In the genomic region with DNA sequence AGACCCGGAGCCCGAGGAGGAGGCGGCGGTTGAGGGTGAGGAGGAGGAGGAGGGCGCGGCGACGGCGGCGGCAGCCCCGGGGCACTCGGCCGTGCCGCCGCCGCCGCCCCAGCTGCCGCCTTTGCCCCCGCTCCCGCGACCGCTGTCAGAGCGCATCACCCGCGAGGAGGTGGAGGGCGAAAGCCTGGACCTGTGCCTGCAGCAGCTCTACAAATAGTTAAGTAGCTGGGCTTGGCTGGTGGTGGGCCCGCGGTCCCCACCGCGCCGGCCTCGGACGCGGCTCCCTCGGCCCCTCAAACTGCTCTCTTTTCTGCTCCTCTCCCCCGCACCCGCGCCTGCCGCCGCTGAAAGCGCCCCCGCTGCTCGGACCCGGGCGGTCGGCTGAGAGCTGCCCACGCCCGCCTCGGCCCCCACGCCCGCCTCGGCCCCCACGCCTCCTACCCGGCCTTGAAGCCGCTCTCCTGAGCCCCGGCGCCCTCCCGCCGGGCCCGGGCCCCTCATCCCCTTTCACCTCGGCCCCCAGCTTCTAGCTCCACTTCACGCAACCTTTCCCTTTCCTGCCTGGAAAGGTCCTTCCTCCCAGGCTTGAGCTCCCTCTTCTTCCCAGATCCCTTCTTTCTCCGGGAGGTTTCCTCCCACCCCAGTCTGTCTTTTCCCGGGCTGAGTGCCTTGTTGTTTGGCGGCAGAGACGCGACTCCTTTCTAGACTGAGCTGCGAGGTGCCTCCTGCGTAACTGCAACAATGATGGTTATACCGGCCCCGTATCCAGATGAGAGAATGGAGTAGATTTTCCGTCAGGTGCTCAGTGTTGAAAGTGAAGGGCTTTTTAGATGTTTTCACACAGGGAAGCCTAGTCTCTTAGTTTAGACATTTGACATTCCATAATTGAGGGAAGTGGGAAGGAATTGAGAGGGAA, we compare ENCODE assay signal across 8 cellular contexts. TPM values are rescaled to one million over a fixed set of nuclear protein-coding genes. Genes with fewer than 3 reads are reported as not detected.
A peak's percentile ranks its signal among the peaks of the same experiment; 100 is the strongest.
DNase-seq lines count a peak whose midpoint lies in the region; ATAC-seq and TF ChIP-seq lines count a peak whose summit lies in the region.

No MANE protein-coding gene starts in this region.

- 3 to 4% methylated on average over 40 to 58 of the region's 72 CpGs for WGBS in GM23248 (ENCODE audit: low coverage in 1 of 2, low lambda C conversion rate in 2 of 2, missing lambda C conversion rate in 2 of 2), 2 experiments
- 2% methylated on average over 51 to 69 of the region's 72 CpGs for WGBS in lung, 2 donors
- WGBS in testis, 2 donors = 0 to 1% methylated on average over 42 to 69 of the region's 72 CpGs

- intact Hi-C loops in testis (cut with DNase I; ENCODE audit: low total_unique reads) = no loop called here

- no peak overlapping the region for H3K9ac ChIP-seq in GM23248

- peak overlapping the region; percentile 60 for H3K4me3 ChIP-seq in AG10803 (ENCODE audit: low read length)
- peak overlapping the region; percentile 74 for H3K4me3 ChIP-seq in GM23248
- H3K4me3 ChIP-seq in lung = peak overlapping the region; percentile 47
- H3K4me3 ChIP-seq in testis = peak overlapping the region; percentile 63 to 69

- no peak for ATAC-seq in lung (ENCODE audit: insufficient read depth, low FRiP score)
- no peak for ATAC-seq in GM18867 (IDR thresholded peaks at IDR 0.05; ENCODE audit: unreplicated experiment)

- H3K27ac ChIP-seq in GM23248 = no peak overlapping the region
- no peak overlapping the region for H3K27ac ChIP-seq in lung (ENCODE audit: low read depth in 1 of 2, low read length in 1 of 2)
- peak overlapping the region; percentile 60 to 64 for H3K27ac ChIP-seq in testis

- H3K4me2 ChIP-seq in GM23248 (ENCODE audit: unreplicated experiment) = peak overlapping the region; percentile 96

- TF ChIP-seq POLR2A in testis (IDR thresholded peaks at IDR 0.05) = no peak

- H3K27me3 ChIP-seq in GM23248 (replicated peaks; ENCODE audit: insufficient read depth) = peaks cover 68% of the 10 kb centered on the region
- H3K27me3 ChIP-seq in lung (ENCODE audit: control insufficient read depth, insufficient read depth) = no peaks in the 10 kb centered on the region
- H3K27me3 ChIP-seq in testis = no peaks in the 10 kb centered on the region

- H3F3A ChIP-seq in GM23248 (ENCODE audit: insufficient read depth) = no peaks in the 10 kb centered on the region

- DNase-seq in AG10803 (ENCODE audit: low read depth) (no peak), GM23248 (peak; percentile 4), SK-N-DZ (ENCODE audit: low spot score) (peak; percentile 57), dermis blood vessel endothelial cell (peak; percentile 1), lung (ENCODE audit: low spot score) (no peak), testis (peak; percentile 26), ureter (ENCODE audit: low spot score) (no peak)

- in situ Hi-C loops in GM23248 (cut with MboI) = no loop called here

- 0 out of 2 replicates have a peak, but pooled peaks cover 6% of the 10 kb centered on the region for H3K4me1 ChIP-seq in GM23248 (ENCODE audit: insufficient read depth)
- peaks cover 0 to 8% of the 10 kb centered on the region in 2 donors for H3K4me1 ChIP-seq in lung (ENCODE audit: control insufficient read depth in 2 of 2, insufficient read depth in 2 of 2, low read length in 2 of 2)
- H3K4me1 ChIP-seq in testis = no peaks in the 10 kb centered on the region

- H3K9me3 ChIP-seq in GM23248 (ENCODE audit: low read depth) (no peaks in the 10 kb centered on the region), lung (ENCODE audit: control insufficient read depth in 2 of 2, insufficient read depth in 1 of 2, low read length in 1 of 2) (no peaks in the 10 kb centered on the region), testis (no peaks in the 10 kb centered on the region)

- H3K36me3 ChIP-seq in GM23248 (ENCODE audit: low read depth) = no peaks in the 10 kb centered on the region
- H3K36me3 ChIP-seq in lung (ENCODE audit: control insufficient read depth in 2 of 2, insufficient read depth in 2 of 2, low read length in 2 of 2) = no peaks in the 10 kb centered on the region
- H3K36me3 ChIP-seq in testis (ENCODE audit: low read depth, missing control alignments) = no peaks in the 10 kb centered on the region

- peak overlapping the region; percentile 81 for H2AFZ ChIP-seq in GM23248

- no peaks in the 10 kb centered on the region for H3K79me2 ChIP-seq in GM23248 (ENCODE audit: insufficient read depth)

- TF ChIP-seq CTCF in AG10803 (conservative IDR thresholded peaks at IDR 0.05; ENCODE audit: low read length) (no peak), lung (IDR thresholded peaks at IDR 0.05; ENCODE audit: control extremely low read depth, extremely low read depth) (no peak), testis (IDR thresholded peaks at IDR 0.05) (no peak)

- no peaks in the 10 kb centered on the region for H4K20me1 ChIP-seq in GM23248 (ENCODE audit: insufficient read depth)

- no peaks in the 10 kb centered on the region for H3K9me2 ChIP-seq in GM23248 (ENCODE audit: insufficient read depth)

RNA-seq across cellular contexts. Expression of a gene that starts 0.8 kb away (rescaled TPM):
- not detected in 2 replicates for total RNA-seq in GM23248 (2014; rRNA removed; shearing (Covaris generic))
- 0.03 TPM in 1 of 2 replicates, not detected in the other for polyA plus RNA-seq in GM23248 (2016; fragmentation: Nextera tagmentation; extraction: Ambion mirVana)
- 19.4 and 22.1 TPM in 2 replicates for polyA plus RNA-seq in SK-N-DZ (2014; cell fraction: cytosol; rRNA removed)
- polyA plus RNA-seq in SK-N-DZ (2014; cell fraction: nucleus; rRNA removed) = 13.4 and 17.3 TPM in 2 replicates
- under 0.01 and 0.14 TPM in 2 replicates for total RNA-seq in dermis blood vessel endothelial cell
- total RNA-seq in lung = 1 to 10 TPM; 1.1 to 1.3 TPM
- polyA plus RNA-seq in lung = under 1 TPM; 0.08 to 0.22 TPM
- total RNA-seq in testis = 10 to 100 TPM in 1 of 2 donors, 1 to 10 TPM in 1; 8.1 to 13.5 TPM
- 16.7 TPM for polyA plus RNA-seq in testis (ENCODE audit: insufficient read depth, low read depth, low replicate concordance)
- total RNA-seq in ureter = 0.39 TPM

Comparison
In these comparisons a context has a peak if more than half of its experiments do, and no peak if none do; other contexts are left out.
1. DNase-seq: peak in GM23248 (single experiment), SK-N-DZ (single experiment), dermis blood vessel endothelial cell (single experiment) and testis (single experiment); none in AG10803 (single experiment), lung (single experiment) and ureter (single experiment).
2. H3K27ac ChIP-seq: peak in testis (2 of 2); none in GM23248 (single experiment) and lung (0 of 2).
3. Peak in every context shown above with its lines, with median percentiles within 50 percentile points of each other: H3K4me3 ChIP-seq.